ENCODE assay signal across 1 cellular context in genomic region chr12:122861586-122861970, GRCh38.
TF ChIP-seq lines count a peak whose summit lies in the region.

No MANE protein-coding gene starts in this region.

TF ChIP-seq in HEK293T, 16 proteins besides CTCF, POLR2A, EP300 and RAD21 (continued from another document):
- no peak for TF ChIP-seq SUZ12 (IDR thresholded peaks at IDR 0.05)
